ENCODE assay signal across 29 cellular contexts in genomic region chr15:67276666-67277065, GRCh38.
"Had no signal": no experiment of that assay in that cellular context is flagged by ENCODE, and none has a peak within 500 bp of the region (broad histone marks: within the 10 kb centered on the region; RNA-seq: fewer than 3 reads in every experiment).

No MANE protein-coding gene starts in this region.

- H3K36me3 Mint-ChIP-seq: neural progenitor cell; stimulated activated effector memory CD8-positive, alpha-beta T cell treated with anti-CD3 and anti-CD28 coated beads, Interleukin-12 subunit alpha, Interleukin-12 subunit beta, amount 100 ng/mL, for 72 hours; type B pancreatic cell had no signal

- H3K4me1 Mint-ChIP-seq: natural killer cell; nephron; stimulated activated effector memory CD8-positive, alpha-beta T cell treated with anti-CD3 and anti-CD28 coated beads, Interleukin-12 subunit alpha, Interleukin-12 subunit beta, amount 100 ng/mL, for 72 hours; stimulated activated naive CD8-positive, alpha-beta T cell treated with anti-CD3 and anti-CD28 coated beads, Interleukin-15, amount 100 ng/mL, for 72 hours had no signal

- DNase-seq: natural killer cell; occipital lobe; ovary; posterior cingulate gyrus; psoas muscle; right cardiac atrium; right lobe of liver; sigmoid colon; small intestine; stimulated activated CD4-positive, alpha-beta T cell treated with anti-CD3 and anti-CD28 coated beads, Interleukin-15, amount 100 ng/mL, for 24 hours; stimulated activated CD4-positive, alpha-beta T cell treated with anti-CD3 and anti-CD28 coated beads, Interleukin-2, amount 100 ng/mL, for 24 hours; stimulated activated CD4-positive, alpha-beta T cell treated with anti-CD3 and anti-CD28 coated beads, Interleukin-2, amount 100 ng/mL, for 48 hours; stimulated activated CD4-positive, alpha-beta T cell treated with anti-CD3 and anti-CD28 coated beads, Interleukin-4, amount 100 ng/mL, for 24 hours; stimulated activated naive CD4-positive, alpha-beta T cell; stimulated activated naive CD8-positive, alpha-beta T cell treated with anti-CD3 and anti-CD28 coated beads, Interleukin-15, amount 100 ng/mL, for 72 hours; stimulated activated naive CD8-positive, alpha-beta T cell treated with anti-CD3 and anti-CD28 coated beads, Interleukin-15, Interleukin-2, amounts not matched to agents 100 U/mL and 50 U/mL, for 24 hours; substantia nigra; testis; tibial artery; transverse colon; upper lobe of right lung; uterus had no signal

- H3K4me3 Mint-ChIP-seq: natural killer cell; nephron; neural progenitor cell; stimulated activated effector memory CD8-positive, alpha-beta T cell treated with anti-CD3 and anti-CD28 coated beads, Interleukin-12 subunit alpha, Interleukin-12 subunit beta, amount 100 ng/mL, for 72 hours; stimulated activated naive CD8-positive, alpha-beta T cell treated with anti-CD3 and anti-CD28 coated beads, Interleukin-15, amount 100 ng/mL, for 72 hours; type B pancreatic cell had no signal

- FAIRE-seq: small intestine had no signal

- H3K9me3 ChIP-seq: psoas muscle, right lobe of liver, testis, upper lobe of right lung, uterus had no signal

- H3K27me3 ChIP-seq: neural progenitor cell, ovary, right lobe of liver, sigmoid colon, suprapubic skin, testis, tibial artery, transverse colon, upper lobe of right lung, uterus had no signal

- H3K27ac Mint-ChIP-seq: natural killer cell; nephron; neural progenitor cell; progenitor cell of endocrine pancreas; stimulated activated effector memory CD8-positive, alpha-beta T cell treated with anti-CD3 and anti-CD28 coated beads, Interleukin-12 subunit alpha, Interleukin-12 subunit beta, amount 100 ng/mL, for 72 hours; stimulated activated naive CD8-positive, alpha-beta T cell treated with anti-CD3 and anti-CD28 coated beads, Interleukin-15, amount 100 ng/mL, for 72 hours; type B pancreatic cell had no signal

- H3K36me3 ChIP-seq: neural progenitor cell, ovary, right lobe of liver, sigmoid colon, suprapubic skin, transverse colon, upper lobe of right lung, uterus had no signal

- H3K4me3 ChIP-seq: neural progenitor cell, ovary, psoas muscle, right lobe of liver, sigmoid colon, suprapubic skin, testis, tibial artery, transverse colon, upper lobe of right lung, uterus had no signal

- H3K27ac ChIP-seq: neural progenitor cell, ovary, parathyroid adenoma, psoas muscle, right lobe of liver, sigmoid colon, suprapubic skin, testis, tibial artery, transverse colon, upper lobe of right lung, uterus had no signal

- H3K27me3 Mint-ChIP-seq: progenitor cell of endocrine pancreas, type B pancreatic cell had no signal

- H3K4me1 ChIP-seq: parathyroid adenoma, psoas muscle, right lobe of liver, sigmoid colon, suprapubic skin, testis, tibial artery, transverse colon, upper lobe of right lung, uterus had no signal
